In the genomic region with DNA sequence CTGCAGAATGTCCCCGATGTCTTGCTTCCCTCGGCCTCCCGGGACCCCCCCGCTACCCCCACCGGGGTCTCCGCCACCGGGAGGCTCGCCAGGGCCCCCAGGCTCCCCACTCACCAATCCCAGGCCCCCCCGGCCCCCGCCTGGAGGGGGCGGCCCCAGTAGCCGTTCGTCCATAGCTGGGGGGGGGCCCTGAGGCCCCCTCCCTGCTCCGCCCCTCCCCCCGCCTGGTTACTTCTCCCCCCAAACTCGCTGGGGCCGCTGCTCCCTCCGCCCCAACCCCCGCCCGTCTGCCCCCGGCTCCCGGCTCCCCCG, we compare ENCODE assay signal across 8 cellular contexts.
DNase-seq lines count a peak whose midpoint lies in the region; ATAC-seq and TF ChIP-seq lines count a peak whose summit lies in the region.

No MANE protein-coding gene starts in this region.

- peak overlapping the region; percentile 77 for H3K4me3 ChIP-seq in HFF-Myc (replicated peaks; ENCODE audit: low read depth, low read length)
- peak overlapping the region; percentile 45; the same call in 1 of the 2 replicates for H3K4me3 ChIP-seq in iPS DF 6.9 (ENCODE audit: low read length)
- H3K4me3 ChIP-seq in skin epidermis = peak overlapping the region; percentile 69 to 92 (median 74)

- no peaks in the 10 kb centered on the region for H3K27me3 ChIP-seq in iPS DF 6.9 (ENCODE audit: control insufficient read depth, insufficient read depth, low read length)

- H3K36me3 ChIP-seq in iPS DF 6.9 (ENCODE audit: control insufficient read depth, insufficient read depth, low read length) = peaks cover 14% of the 10 kb centered on the region; the same call in 1 of the 2 replicates

- peaks cover 11% of the 10 kb centered on the region for H3K36me3 Mint-ChIP-seq in activated naive CD8-positive, alpha-beta T cell

- peaks cover 72% of the 10 kb centered on the region for H3K4me1 Mint-ChIP-seq in activated naive CD8-positive, alpha-beta T cell (ENCODE audit: low read depth)

- TF ChIP-seq CTCF in HFF-Myc (IDR thresholded peaks at IDR 0.05; ENCODE audit: low read depth, low read length, missing control alignments) = no peak

- H3K27ac Mint-ChIP-seq in activated naive CD8-positive, alpha-beta T cell = peak overlapping the region; percentile 94

- H3K27me3 Mint-ChIP-seq in activated naive CD8-positive, alpha-beta T cell = no peaks in the 10 kb centered on the region

- WGBS in iPS DF 6.9 (ENCODE audit: insufficient coverage, insufficient read length) = no CpG with 5 or more reads among the region's 23 CpGs

- no peaks in the 10 kb centered on the region for H3K9me3 Mint-ChIP-seq in activated naive CD8-positive, alpha-beta T cell (ENCODE audit: low read depth)

- no peak for ATAC-seq in activated CD4-positive, CD25-positive, alpha-beta regulatory T cell treated with anti-CD3 and anti-CD28 coated beads, Interleukin-2, amount 50 U/mL, for 24 hours

- H3K27ac ChIP-seq in iPS DF 6.9 (ENCODE audit: low read length) = no peak overlapping the region
- peak overlapping the region; percentile 93 to 100 (median 99) for H3K27ac ChIP-seq in skin epidermis

- peak overlapping the region; percentile 95 for H3K4me3 Mint-ChIP-seq in activated naive CD8-positive, alpha-beta T cell

- DNase-seq in HFF-Myc (ENCODE audit: extremely low read depth, low read depth) = no peak
- no peak for DNase-seq in iPS DF 6.9 (ENCODE audit: low read depth, low spot score)
- no peak for DNase-seq in SHP77 treated with DMSO at 0.1 percent for 48 hours (lab: John Stamatoyannopoulos, UW)
- DNase-seq in HUDEP-2 (lab: John Stamatoyannopoulos, UW; ENCODE audit: unreplicated experiment in 76 of 76) = no peak
- DNase-seq in GM19238 (ENCODE audit: insufficient read length, low spot score) = no peak

- peaks cover 9% of the 10 kb centered on the region for H3K4me1 ChIP-seq in iPS DF 6.9 (ENCODE audit: control insufficient read depth, insufficient read depth, low read length)

- H3K9me3 ChIP-seq in iPS DF 6.9 (ENCODE audit: control insufficient read depth, insufficient read depth, low read length) = no peaks in the 10 kb centered on the region
